In the genomic region with DNA sequence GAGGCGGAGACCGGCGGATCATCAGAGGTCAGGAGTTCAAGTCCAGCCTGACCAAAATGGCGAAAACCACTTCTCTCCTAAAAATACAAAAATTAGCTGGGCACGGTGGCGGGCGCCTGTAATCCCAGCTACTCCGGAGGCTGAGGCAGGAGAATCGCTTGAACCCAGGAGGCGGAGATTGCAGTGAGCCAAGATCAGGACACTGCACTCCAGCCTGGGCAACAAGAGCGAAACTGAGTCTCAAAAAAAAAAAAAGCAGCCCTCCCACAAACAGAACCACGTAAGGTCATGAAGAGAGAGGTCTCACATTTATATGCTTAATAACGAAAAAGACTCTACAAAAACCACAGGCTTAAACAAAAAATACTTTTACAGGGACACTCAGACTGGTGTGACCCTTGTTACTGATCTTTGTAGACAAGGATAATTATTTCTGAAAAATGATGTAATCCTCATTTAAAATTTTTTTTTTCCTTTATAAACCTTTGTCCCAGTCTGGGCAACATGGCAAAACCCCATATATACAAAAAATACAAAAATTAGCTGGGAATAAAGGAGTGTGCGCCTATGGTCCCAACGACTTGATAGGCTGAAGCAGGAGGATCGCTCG, we compare ENCODE assay signal across 8 cellular contexts. TPM values are rescaled to one million over a fixed set of nuclear protein-coding genes. Genes with fewer than 3 reads are reported as not detected.
DNase-seq lines count a peak whose midpoint lies in the region; ATAC-seq, FAIRE-seq and TF ChIP-seq lines count a peak whose summit lies in the region.

No MANE protein-coding gene starts in this region.

- TF ChIP-seq POLR2A in heart left ventricle (IDR thresholded peaks at IDR 0.05): no peak
- TF ChIP-seq POLR2A in uterus (IDR thresholded peaks at IDR 0.05): no peak

- H3K27me3 ChIP-seq in heart left ventricle: no peaks in the 10 kb centered on the region
- H3K27me3 ChIP-seq in bronchial epithelial cell (ENCODE audit: control insufficient read depth, insufficient read depth, low read length): no peaks in the 10 kb centered on the region
- no peaks in the 10 kb centered on the region for H3K27me3 ChIP-seq in uterus

- DNase-seq in heart left ventricle: no peak
- DNase-seq in Right ventricle myocardium inferior (ENCODE audit: missing footprints): no peak
- no peak for DNase-seq in bronchial epithelial cell (ENCODE audit: low read depth)
- DNase-seq in mucosa of descending colon: no peak
- no peak for DNase-seq in uterus
- DNase-seq in NCI-H2029 treated with DMSO at 0.1 percent for 48 hours (lab: John Stamatoyannopoulos, UW): no peak
- DNase-seq in AML-193 (lab: John Stamatoyannopoulos, UW): no peak

- FAIRE-seq in bronchial epithelial cell (lab: Jason Lieb, UNC): no peak

- ATAC-seq in heart left ventricle: no peak
- no peak for ATAC-seq in Right ventricle myocardium inferior
- ATAC-seq in mucosa of descending colon: no peak
- no peak for ATAC-seq in GM19467 (IDR thresholded peaks at IDR 0.05; ENCODE audit: unreplicated experiment)

- no peak for TF ChIP-seq CTCF in heart left ventricle (IDR thresholded peaks at IDR 0.05)
- no peak for TF ChIP-seq CTCF in bronchial epithelial cell (IDR thresholded peaks at IDR 0.05; ENCODE audit: insufficient read depth, low read length, severe bottlenecking)
- no peak for TF ChIP-seq CTCF in mucosa of descending colon (IDR thresholded peaks at IDR 0.05)
- TF ChIP-seq CTCF in uterus (IDR thresholded peaks at IDR 0.05): no peak

- H3K4me1 ChIP-seq in heart left ventricle (peaks cover 0 to 29% (median 20%) of the 10 kb centered on the region in 12 donors), mucosa of descending colon (ENCODE audit: low read depth) (peaks cover 12% of the 10 kb centered on the region), uterus (peaks cover 4 to 6% of the 10 kb centered on the region in 2 donors)

- intact Hi-C loops in heart left ventricle (cut with DNase I): loop anchor here in 4 of 10 donors (2.0 to 10.0 kb wide), 4 partner anchors 45 to 103 kb away; a partner anchor contains a TSS
- intact Hi-C loops in Right ventricle myocardium inferior (cut with DNase I): loop anchor here (2.0 to 5.0 kb wide), 2 partner anchors 45 to 103 kb away; a partner anchor contains a TSS
- intact Hi-C loops in mucosa of descending colon (cut with DNase I, micrococcal nuclease): no loop called here
- intact Hi-C loops in uterus (cut with DNase I; ENCODE audit: low total_unique reads): no loop called here

- no peaks in the 10 kb centered on the region for H3K36me3 ChIP-seq in heart left ventricle
- peaks cover 1% of the 10 kb centered on the region for H3K36me3 ChIP-seq in bronchial epithelial cell (ENCODE audit: control insufficient read depth, insufficient read depth, low read length)
- H3K36me3 ChIP-seq in mucosa of descending colon (ENCODE audit: low read depth): peaks cover 8% of the 10 kb centered on the region
- no peaks in the 10 kb centered on the region for H3K36me3 ChIP-seq in uterus

- peak overlapping the region; percentile 33 to 97 (median 90) for H3K27ac ChIP-seq in heart left ventricle
- H3K27ac ChIP-seq in uterus: peak overlapping the region; percentile 87 to 92

- H3K4me3 ChIP-seq in heart left ventricle: peak overlapping the region; percentile 38 to 99 (median 80)
- H3K4me3 ChIP-seq in bronchial epithelial cell (ENCODE audit: low read depth, low read length): peak overlapping the region; percentile 92
- H3K4me3 ChIP-seq in mucosa of descending colon: peak overlapping the region; percentile 61
- H3K4me3 ChIP-seq in uterus: peak overlapping the region; percentile 86 to 96

- H3K9me3 ChIP-seq in heart left ventricle (no peaks in the 10 kb centered on the region), mucosa of descending colon (no peaks in the 10 kb centered on the region), uterus (no peaks in the 10 kb centered on the region)

- WGBS in heart left ventricle, 4 donors: 49 to 55% (median 54%) methylated on average over 17 of the region's 17 CpGs

RNA-seq across cellular contexts. Expression of a gene that starts 0.9 kb away (rescaled TPM):
- 1 to 10 TPM; 1.8 to 3.2 (median 2.3) TPM for total RNA-seq in heart left ventricle
- polyA plus RNA-seq in heart left ventricle: 1 to 10 TPM; 1.7 to 2.5 TPM
- total RNA-seq in Right ventricle myocardium inferior: 2.6 TPM
- total RNA-seq in bronchial epithelial cell: 7.9 and 9.2 TPM in 2 replicates
- 1 to 10 TPM; 4.1 to 4.5 (median 4.1) TPM for total RNA-seq in mucosa of descending colon
- total RNA-seq in uterus: 10 to 100 TPM in 2 of 4 donors, 1 to 10 TPM in 2; 2.4 to 17.9 (median 9.1) TPM

RNA-seq across cellular contexts. Expression of a gene that starts 31.7 kb away (rescaled TPM):
- total RNA-seq in heart left ventricle (1 to 10 TPM in 2 of 9 donors, under 1 TPM in 6, not detected in 1; 0.21 to 1.3 (median 0.57) TPM), Right ventricle myocardium inferior (1.1 TPM), bronchial epithelial cell (under 0.01 TPM in 1 of 2 replicates, not detected in the other), mucosa of descending colon (1 to 10 TPM; 1.8 to 4.1 (median 3.0) TPM), uterus (1 to 10 TPM in 2 of 4 donors, under 1 TPM in 1, not detected in 1; 0.46 to 3.5 (median 1.1) TPM)
- 1 to 10 TPM; 1.3 to 1.4 TPM for polyA plus RNA-seq in heart left ventricle

RNA-seq across cellular contexts. Expression of a gene that starts 45.0 kb away (rescaled TPM):
- 1 to 10 TPM; 2.1 to 5.6 (median 3.3) TPM for total RNA-seq in heart left ventricle
- 1 to 10 TPM; 2.3 to 3.8 TPM for polyA plus RNA-seq in heart left ventricle
- 5.1 TPM for total RNA-seq in Right ventricle myocardium inferior
- 11.1 and 11.6 TPM in 2 replicates for total RNA-seq in bronchial epithelial cell
- total RNA-seq in mucosa of descending colon: 10 to 100 TPM in 2 of 3 donors, 1 to 10 TPM in 1; 8.9 to 19.1 (median 14.4) TPM
- total RNA-seq in uterus: 1 to 10 TPM; 3.2 to 7.7 (median 5.3) TPM
